In genomic region chr15:57559875-57560274, GRCh38 we compare ENCODE assay signal across 9 cellular contexts. TPM values are rescaled to one million over a fixed set of nuclear protein-coding genes. Genes with fewer than 3 reads are reported as not detected.
A peak's percentile ranks its signal among the peaks of the same experiment; 100 is the strongest.
DNase-seq lines count a peak whose midpoint lies in the region; ATAC-seq and FAIRE-seq lines count a peak whose summit lies in the region.
"Had no signal": no experiment of that assay in that cellular context is flagged by ENCODE, and none has a peak within 500 bp of the region (broad histone marks: within the 10 kb centered on the region; RNA-seq: fewer than 3 reads in every experiment).

No MANE protein-coding gene starts in this region.

- no peak overlapping the region for H3K9ac ChIP-seq in adipocyte (ENCODE audit: low read length)

- no peak for FAIRE-seq in HTR-8/SVneo (lab: Jason Lieb, UNC)
- no peak for FAIRE-seq in frontal cortex (lab: Jason Lieb, UNC)

- DNase-seq in DMS114 treated with DMSO at 0.1 percent for 48 hours (lab: John Stamatoyannopoulos, UW; ENCODE audit: unreplicated experiment) (peak; percentile 6), HTR-8/SVneo (ENCODE audit: insufficient read length, low spot score) (peak; percentile 49), SW480 (ENCODE audit: low spot score) (peak; percentile 54), adipocyte (ENCODE audit: low read depth) (peak; percentile 69), hypothalamus (lab: John Stamatoyannopoulos, UW) (peak in 27 of 51 donors; percentile 1 to 64 (median 23)), frontal cortex (ENCODE audit: low spot score in 2 of 2) (no peak)
- DNase-seq in stimulated activated CD4-positive, alpha-beta T cell treated with anti-CD3 and anti-CD28 coated beads, Interleukin-12 subunit alpha, Interleukin-12 subunit beta, amount 100 ng/mL, for 24 hours (ENCODE audit: low read depth in 2 of 2), result peak; percentile 42 to 79

- H3K27me3 ChIP-seq in adipocyte (replicated peaks; ENCODE audit: control insufficient read depth, insufficient read depth, low read length), result no peaks in the 10 kb centered on the region

- no peak overlapping the region for H3K4me3 ChIP-seq in adipocyte (ENCODE audit: low read length)

- H3K36me3 ChIP-seq in adipocyte (ENCODE audit: control insufficient read depth, insufficient read depth, low read length, severe bottlenecking), result no peaks in the 10 kb centered on the region

- H3K9me3 ChIP-seq in adipocyte (ENCODE audit: control insufficient read depth, low read length), result no peaks in the 10 kb centered on the region

- peaks cover 5% of the 10 kb centered on the region for H3K4me1 ChIP-seq in adipocyte (ENCODE audit: control insufficient read depth, insufficient read depth, low read length)

- ATAC-seq in GM21576 (IDR thresholded peaks at IDR 0.05; ENCODE audit: unreplicated experiment), result no peak

RNA-seq across cellular contexts. Expression of gene MYZAP, which starts 31.8 kb away (rescaled TPM):
- 1.6 TPM for total RNA-seq in frontal cortex
- total RNA-seq: T-helper 1 cell treated with Interleukin-12 subunit alpha and Interleukin-12 subunit beta and Interleukin-4 antibody, amounts not matched to agents 30 ng/mL and 1 ng/mL, for 36 hours had no signal

Comparison
In these comparisons a context has a peak if more than half of its experiments do, and no peak if none do; other contexts are left out.
1. DNase-seq: peak in DMS114 treated with DMSO at 0.1 percent for 48 hours (single experiment), HTR-8/SVneo (single experiment), SW480 (single experiment), adipocyte (single experiment), hypothalamus (27 of 51) and stimulated activated CD4-positive, alpha-beta T cell treated with anti-CD3 and anti-CD28 coated beads, Interleukin-12 subunit alpha, Interleukin-12 subunit beta, amount 100 ng/mL, for 24 hours (2 of 2); none in frontal cortex (0 of 2).